ENCODE assay signal across 27 cellular contexts in genomic region chr18:48000701-48001100, GRCh38.
"Had no signal": no experiment of that assay in that cellular context is flagged by ENCODE, and none has a peak within 500 bp of the region (broad histone marks: within the 10 kb centered on the region; RNA-seq: fewer than 3 reads in every experiment).

No MANE protein-coding gene starts in this region.

- H3K36me3 Mint-ChIP-seq: naive B cell; stimulated activated naive B cell treated with anti-CD40 and anti-IgM and Interleukin-4, amounts not matched to agents 10 μg/mL and 1 μg/mL and 100 μg/mL, for 72 hours had no signal

- H3K4me3 ChIP-seq: esophagus squamous epithelium, gastroesophageal sphincter, lung, psoas muscle, right lobe of liver, spleen, thoracic aorta, transverse colon had no signal

- H3K79me2 ChIP-seq: parathyroid adenoma had no signal

- H3K9me3 Mint-ChIP-seq: nephron had no signal

- H3K27ac ChIP-seq: esophagus squamous epithelium, gastroesophageal sphincter, parathyroid adenoma, psoas muscle, right lobe of liver, thoracic aorta had no signal

- H2AFZ ChIP-seq: parathyroid adenoma had no signal

- H3K36me3 ChIP-seq: esophagus squamous epithelium, gastroesophageal sphincter, right lobe of liver, spleen, thoracic aorta, transverse colon had no signal

- H3K4me1 ChIP-seq: gastroesophageal sphincter, parathyroid adenoma, right lobe of liver had no signal

- H3K27me3 ChIP-seq: gastroesophageal sphincter, right lobe of liver, spleen, transverse colon had no signal

- H3K27me3 Mint-ChIP-seq: dendritic cell treated with granulocyte-macrophage colony-stimulating factor and Interleukin-4, amounts not matched to agents 40 ng/mL and 50 ng/mL, for 4 days; stimulated activated naive CD8-positive, alpha-beta T cell treated with anti-CD3 and anti-CD28 coated beads, Interleukin-15, amount 100 ng/mL, for 72 hours had no signal

- H3K9ac ChIP-seq: parathyroid adenoma had no signal

- DNase-seq: esophagus squamous epithelium; foreskin fibroblast; glutamatergic neuron; immature natural killer cell; kidney; left cardiac atrium; left ventricle myocardium superior; mesenchymal stem cell; midbrain; naive B cell; occipital lobe; psoas muscle; retina; right lobe of liver; spleen; stimulated activated CD4-positive, alpha-beta T cell treated with anti-CD3 and anti-CD28 coated beads, Interleukin-15, amount 100 ng/mL, for 24 hours; stimulated activated CD4-positive, alpha-beta T cell treated with anti-CD3 and anti-CD28 coated beads, Interleukin-1b, Interleukin-23, amount 100 ng/mL, for 48 hours; stimulated activated CD4-positive, alpha-beta T cell treated with anti-CD3 and anti-CD28 coated beads, Interleukin-4, amount 100 ng/mL, for 24 hours; stimulated activated naive B cell treated with anti-CD40 and anti-IgM and Interleukin-4, amounts not matched to agents 10 μg/mL and 1 μg/mL and 100 μg/mL, for 72 hours; stimulated activated naive CD8-positive, alpha-beta T cell treated with anti-CD3 and anti-CD28 coated beads, Interleukin-15, amount 100 ng/mL, for 72 hours; transverse colon had no signal

- H3K27ac Mint-ChIP-seq: naive B cell; nephron; stimulated activated naive B cell treated with anti-CD40 and anti-IgM and Interleukin-4, amounts not matched to agents 10 μg/mL and 1 μg/mL and 100 μg/mL, for 72 hours had no signal

- H3K4me3 Mint-ChIP-seq: dendritic cell treated with granulocyte-macrophage colony-stimulating factor and Interleukin-4, amounts not matched to agents 40 ng/mL and 50 ng/mL, for 4 days; immature natural killer cell; naive B cell; nephron; stimulated activated naive B cell treated with anti-CD40 and anti-IgM and Interleukin-4, amounts not matched to agents 10 μg/mL and 1 μg/mL and 100 μg/mL, for 72 hours; stimulated activated naive CD8-positive, alpha-beta T cell treated with anti-CD3 and anti-CD28 coated beads, Interleukin-15, amount 100 ng/mL, for 72 hours had no signal

- ATAC-seq: gastroesophageal sphincter; left cardiac atrium; left ventricle myocardium superior; psoas muscle; stimulated activated naive B cell treated with anti-CD40 and anti-IgM and Interleukin-4, amounts not matched to agents 10 μg/mL and 1 μg/mL and 100 μg/mL, for 72 hours; stimulated activated naive CD8-positive, alpha-beta T cell treated with anti-CD3 and anti-CD28 coated beads, Interleukin-15, amount 100 ng/mL, for 72 hours had no signal

- H3K9me3 ChIP-seq: right lobe of liver had no signal
